In the genomic region with DNA sequence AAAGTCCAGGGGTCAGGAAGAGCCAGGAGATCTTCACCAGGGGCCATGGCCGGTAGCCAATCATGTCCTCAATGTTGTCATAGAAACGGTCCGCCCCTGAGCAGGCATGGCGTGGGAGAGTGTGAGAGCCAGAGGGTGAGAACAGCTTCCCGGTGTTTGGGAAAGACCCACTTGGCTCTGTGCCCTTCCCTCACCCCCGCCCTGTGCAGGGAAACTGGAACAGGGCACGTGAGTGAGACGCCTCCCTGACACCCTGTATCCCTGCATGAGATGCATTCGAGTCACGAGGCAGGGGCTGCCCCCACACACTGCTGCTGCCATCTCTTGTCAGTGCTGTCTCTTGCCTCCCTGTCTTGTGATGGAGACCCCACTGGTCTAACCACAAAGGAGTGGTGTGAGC, we compare ENCODE assay signal across 15 cellular contexts. TPM values are rescaled to one million over a fixed set of nuclear protein-coding genes. Genes with fewer than 3 reads are reported as not detected.
DNase-seq lines count a peak whose midpoint lies in the region; ATAC-seq and TF ChIP-seq lines count a peak whose summit lies in the region.
"Had no signal": no experiment of that assay in that cellular context is flagged by ENCODE, and none has a peak within 500 bp of the region (broad histone marks: within the 10 kb centered on the region; RNA-seq: fewer than 3 reads in every experiment).

No MANE protein-coding gene starts in this region.

- no peak for ATAC-seq in lower lobe of right lung
- no peak for ATAC-seq in HG03175 (IDR thresholded peaks at IDR 0.05; ENCODE audit: unreplicated experiment)

- H3K27ac ChIP-seq in lower lobe of right lung: no peak overlapping the region
- H3K27ac ChIP-seq: BLaER1, HL-60 had no signal

- H3K27ac Mint-ChIP-seq in CD14-positive monocyte: no peak overlapping the region

- no peak overlapping the region for H3K4me3 ChIP-seq in lower lobe of right lung
- H3K4me3 ChIP-seq: BLaER1, HAP-1 had no signal

- peaks cover 8% of the 10 kb centered on the region for H3K27me3 ChIP-seq in lower lobe of right lung (ENCODE audit: low read depth)
- H3K27me3 ChIP-seq: BLaER1 had no signal

- intact Hi-C loops in lower lobe of right lung (cut with DNase I) (no loop called here), CD14-positive monocyte (cut with micrococcal nuclease) (no loop called here)

- no peak for TF ChIP-seq CTCF in lower lobe of right lung (IDR thresholded peaks at IDR 0.05)
- no peak for TF ChIP-seq CTCF in CD14-positive monocyte (IDR thresholded peaks at IDR 0.05)

- peaks cover 11% of the 10 kb centered on the region for H3K4me1 Mint-ChIP-seq in CD14-positive monocyte

- H3K9me3 ChIP-seq in lower lobe of right lung: no peaks in the 10 kb centered on the region
- H3K9me3 ChIP-seq: HAP-1 had no signal

- H3K9me3 Mint-ChIP-seq in CD14-positive monocyte: peaks cover 0 to 3% (median 0%) of the 10 kb centered on the region in 7 donors

- H3K4me3 Mint-ChIP-seq in CD14-positive monocyte: no peak overlapping the region

- DNase-seq in NCI-H1105 treated with DMSO at 0.1 percent for 48 hours (lab: John Stamatoyannopoulos, UW) (peak; percentile 54), NCI-H1105 (lab: John Stamatoyannopoulos, UW) (no peak), DMS79 treated with DMSO at 0.1 percent for 48 hours (lab: John Stamatoyannopoulos, UW) (peak; percentile 55), anterior cingulate cortex (lab: John Stamatoyannopoulos, UW) (peak in 32 of 58 donors; percentile 8 to 75 (median 39)), lower lobe of right lung (peak; percentile 40), CD14-positive monocyte (ENCODE audit: low spot score) (no peak), NCI-H1436 treated with DMSO at 0.1 percent for 48 hours (lab: John Stamatoyannopoulos, UW) (no peak)
- DNase-seq: MV-4-11, NCI-H1694, NCI-H2107, NCI-H774 had no signal

- no peaks in the 10 kb centered on the region for H3K36me3 ChIP-seq in lower lobe of right lung
- H3K36me3 ChIP-seq: BLaER1, HAP-1 had no signal

- H3K4me1 ChIP-seq in lower lobe of right lung: peaks cover 7% of the 10 kb centered on the region

- H3K27me3 Mint-ChIP-seq in CD14-positive monocyte (ENCODE audit: low read depth in 3 of 3): peaks cover 18 to 34% (median 34%) of the 10 kb centered on the region in 3 donors

- peaks cover 0 to 6% of the 10 kb centered on the region in 2 donors for H3K36me3 Mint-ChIP-seq in CD14-positive monocyte

RNA-seq across cellular contexts. Expression of a gene that starts 20.7 kb away (rescaled TPM):
- total RNA-seq in lower lobe of right lung: 14.2 TPM
- polyA plus RNA-seq in CD14-positive monocyte: 1 to 10 TPM; 5.7 to 8.0 TPM

Comparison
In these comparisons a context has a peak if more than half of its experiments do, and no peak if none do; other contexts are left out.
1. DNase-seq: peak in NCI-H1105 treated with DMSO at 0.1 percent for 48 hours (single experiment), DMS79 treated with DMSO at 0.1 percent for 48 hours (single experiment), anterior cingulate cortex (32 of 58) and lower lobe of right lung (single experiment); none in NCI-H1105 (single experiment), CD14-positive monocyte (single experiment) and NCI-H1436 treated with DMSO at 0.1 percent for 48 hours (single experiment).